Comparison of ENCODE assay signal across 8 cellular contexts in the genomic region with DNA sequence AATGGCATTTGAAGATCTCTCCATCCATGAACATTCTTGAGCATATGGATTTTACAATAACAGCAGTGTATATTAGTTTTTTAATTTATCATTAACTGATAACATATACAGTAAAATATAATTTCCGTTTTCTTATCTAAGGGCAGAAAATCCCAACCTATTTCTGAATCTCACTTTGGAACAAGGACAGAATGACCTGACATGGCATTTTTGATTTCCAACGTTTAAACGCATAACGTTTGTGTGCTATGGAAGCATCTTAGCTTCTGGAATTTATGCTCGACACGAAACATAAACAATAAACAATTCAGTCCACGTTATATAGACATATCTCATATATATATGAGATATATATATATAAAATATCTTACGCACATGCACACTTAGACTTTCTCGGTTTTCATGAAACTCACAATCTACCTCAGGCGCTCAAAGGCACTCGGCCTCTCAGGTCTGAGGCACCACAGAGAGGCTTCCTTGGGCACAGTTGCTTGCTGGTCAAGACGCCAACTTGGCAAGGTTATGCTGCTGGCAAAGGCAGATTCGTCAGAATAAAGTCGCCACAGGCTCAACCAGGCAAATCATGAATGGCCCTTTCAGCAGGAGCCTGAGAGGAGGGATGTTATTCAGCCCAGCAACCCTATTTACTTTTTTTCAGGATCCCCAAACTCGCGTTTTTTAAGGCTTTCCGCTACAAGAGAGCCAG. TPM values are rescaled to one million over a fixed set of nuclear protein-coding genes. Genes with fewer than 3 reads are reported as not detected.
DNase-seq lines count a peak whose midpoint lies in the region; ATAC-seq, FAIRE-seq and TF ChIP-seq lines count a peak whose summit lies in the region.

No MANE protein-coding gene starts in this region.

- no peak for FAIRE-seq in HTR-8/SVneo (lab: Jason Lieb, UNC)

- peaks cover 35% of the 10 kb centered on the region for H3K27me3 Mint-ChIP-seq in CD4-positive, alpha-beta T cell
- H3K27me3 Mint-ChIP-seq in nephron progenitor cell (ENCODE audit: low read depth, poor library complexity): peaks cover 31% of the 10 kb centered on the region

- CTCF ChIA-PET in CD4-positive, alpha-beta T cell (lab: Charles Lee): no interaction called here

- peak overlapping the region; percentile 60 for H3K4me3 Mint-ChIP-seq in CD4-positive, alpha-beta T cell
- peak overlapping the region; percentile 81 for H3K4me3 Mint-ChIP-seq in nephron progenitor cell

- H3K4me1 Mint-ChIP-seq in CD4-positive, alpha-beta T cell (ENCODE audit: low read depth): peaks cover 11% of the 10 kb centered on the region
- peaks cover 14% of the 10 kb centered on the region for H3K4me1 Mint-ChIP-seq in nephron progenitor cell

- H3K36me3 Mint-ChIP-seq in CD4-positive, alpha-beta T cell (ENCODE audit: low read depth): no peaks in the 10 kb centered on the region
- H3K36me3 Mint-ChIP-seq in nephron progenitor cell (ENCODE audit: low read depth): peaks cover 8% of the 10 kb centered on the region

- H3K9me3 Mint-ChIP-seq in CD4-positive, alpha-beta T cell: no peaks in the 10 kb centered on the region
- H3K9me3 Mint-ChIP-seq in nephron progenitor cell: peaks cover 17% of the 10 kb centered on the region

- no peaks in the 10 kb centered on the region for H3K9me3 ChIP-seq in CD4-positive, alpha-beta T cell (ENCODE audit: control insufficient read depth, low read length)

- no peak for TF ChIP-seq CTCF in CD4-positive, alpha-beta T cell (IDR thresholded peaks at IDR 0.05)
- no peak for TF ChIP-seq CTCF in nephron progenitor cell (IDR thresholded peaks at IDR 0.05)

- intact Hi-C loops in CD4-positive, alpha-beta T cell (cut with DNase I, micrococcal nuclease): no loop called here

- DNase-seq in CD4-positive, alpha-beta T cell: no peak
- DNase-seq in NCI-H2227 (lab: John Stamatoyannopoulos, UW; ENCODE audit: unreplicated experiment) (peak; percentile 13), nephron progenitor cell (no peak), GM19238 (ENCODE audit: insufficient read length, low spot score) (no peak), HTR-8/SVneo (ENCODE audit: insufficient read length, low spot score) (no peak)

- no peak overlapping the region for H3K27ac ChIP-seq in CD4-positive, alpha-beta T cell (ENCODE audit: low read depth, low read length)
- peak overlapping the region; percentile 90 for H3K27ac ChIP-seq in cingulate gyrus (ENCODE audit: low read depth, low read length)

- peaks cover 25% of the 10 kb centered on the region for H3K27me3 ChIP-seq in CD4-positive, alpha-beta T cell (ENCODE audit: control insufficient read depth, insufficient read depth, low read length)

- POLR2A ChIA-PET in CD4-positive, alpha-beta T cell (lab: Charles Lee): no interaction called here

- no peak for ATAC-seq in CD4-positive, alpha-beta T cell (ENCODE audit: poor library complexity)
- ATAC-seq in HG03565 (IDR thresholded peaks at IDR 0.05; ENCODE audit: unreplicated experiment): no peak
- no peak for ATAC-seq in GM21390 (IDR thresholded peaks at IDR 0.05; ENCODE audit: unreplicated experiment)

- H3K27ac Mint-ChIP-seq in CD4-positive, alpha-beta T cell: no peak overlapping the region
- no peak overlapping the region for H3K27ac Mint-ChIP-seq in nephron progenitor cell

RNA-seq across cellular contexts. Expression of gene UGT8, which starts 1.0 kb away (rescaled TPM):
- under 1 TPM in 1 of 2 experiments, not detected in 1; 0.11 TPM for total RNA-seq in CD4-positive, alpha-beta T cell
